In genomic region chr16:2513405-2514332, GRCh38 we compare ENCODE assay signal across 8 cellular contexts. TPM values are rescaled to one million over a fixed set of nuclear protein-coding genes. Genes with fewer than 3 reads are reported as not detected.
DNase-seq lines count a peak whose midpoint lies in the region; ATAC-seq, FAIRE-seq and TF ChIP-seq lines count a peak whose summit lies in the region.

Gene ATP6V0C, plus strand, starts transcription at chr16:2513952. Its CDS starts 152 bp downstream, at chr16:2514104.

- TF ChIP-seq CTCF in H1 (IDR thresholded peaks at IDR 0.05; ENCODE audit: control extremely low read depth in 1 of 3, insufficient read depth in 1 of 3, low read depth in 1 of 3, low read length in 3 of 3): no peak

- ATAC-seq in GM21360 (IDR thresholded peaks at IDR 0.05; ENCODE audit: unreplicated experiment): peak; percentile 63

- no peak within 1 kb of the TSS for H2AFZ ChIP-seq in H1 (ENCODE audit: low read length)

- H3K79me1 ChIP-seq in H1 (ENCODE audit: low read depth, low read length) (peaks cover 17% of the 10 kb centered on the region), mesendoderm (ENCODE audit: low read length) (peaks cover 17% of the 10 kb centered on the region)

- no peak within 1 kb of the TSS for H3K14ac ChIP-seq in H1 (ENCODE audit: insufficient read length)

- H4K8ac ChIP-seq in H1 (ENCODE audit: extremely low read depth, insufficient read depth, low read length): peak within 1 kb of the TSS; percentile 98; the same call in 1 of the 2 replicates
- peak within 1 kb of the TSS; percentile 43 for H4K8ac ChIP-seq in mesendoderm (ENCODE audit: low read depth, low read length)

- peak within 1 kb of the TSS; percentile 78 for H2BK5ac ChIP-seq in H1 (ENCODE audit: low read depth, low read length)
- H2BK5ac ChIP-seq in mesendoderm (ENCODE audit: low read length): no peak within 1 kb of the TSS

- no peak within 1 kb of the TSS for H2AK5ac ChIP-seq in H1 (ENCODE audit: low read depth, low read length)
- no peak within 1 kb of the TSS for H2AK5ac ChIP-seq in mesendoderm (ENCODE audit: low read length)

- no peaks in the 10 kb centered on the region for H3K36me3 ChIP-seq in H1 (ENCODE audit: control insufficient read depth in 2 of 4, insufficient read depth in 4 of 4, low read length in 3 of 4)
- no peaks in the 10 kb centered on the region for H3K36me3 ChIP-seq in mesendoderm (ENCODE audit: control insufficient read depth, insufficient read depth, low read length)

- no peak within 1 kb of the TSS for H2BK20ac ChIP-seq in H1 (ENCODE audit: low read length)

- H3K4me1 ChIP-seq in H1 (replicated peaks in 1 of 4; ENCODE audit: control insufficient read depth in 3 of 4, insufficient read depth in 4 of 4, low read length in 3 of 4): peaks cover 4 to 37% (median 22%) of the 10 kb centered on the region in 4 experiments
- H3K4me1 ChIP-seq in mesendoderm (ENCODE audit: control insufficient read depth, low read depth, low read length): peaks cover 2% of the 10 kb centered on the region

- peaks cover 8% of the 10 kb centered on the region; the same call in 1 of the 2 replicates for H3K23me2 ChIP-seq in H1 (ENCODE audit: low read depth, low read length)

- CTCF ChIA-PET in H1 (lab: Charles Lee; ENCODE audit: partially characterized antibody): interaction anchor here (1.3 to 1.6 kb wide), 2 partner anchors 16 to 28 kb away, joined by 3 to 7 read pairs; no protein-coding TSS in a partner anchor

- peak in 1 of 2 experiments; percentile 90; a peak in 2 of 3 replicates for TF ChIP-seq EP300 in H1 (IDR thresholded peaks at IDR 0.05; ENCODE audit: borderline replicate concordance in 1 of 2, low read depth in 2 of 2, low read length in 2 of 2)

- H3K27me3 ChIP-seq in H1 (replicated peaks in 1 of 4; ENCODE audit: control insufficient read depth in 3 of 4, extremely low read depth in 1 of 4, insufficient read depth in 3 of 4, low read length in 3 of 4) (peaks cover 0 to 3% (median 0%) of the 10 kb centered on the region in 4 experiments; a peak in 2 of 7 replicates), mesendoderm (ENCODE audit: insufficient read depth, low read length, poor library complexity) (no peaks in the 10 kb centered on the region)

- H3K27ac ChIP-seq in H1 (ENCODE audit: low read depth, low read length) (peak within 1 kb of the TSS; percentile 99), mesendoderm (ENCODE audit: low read depth, low read length) (peak within 1 kb of the TSS; percentile 94)

- peak within 1 kb of the TSS; percentile 79 for H4K91ac ChIP-seq in H1 (replicated peaks; ENCODE audit: insufficient read length, low read length)

- TF ChIP-seq RAD21 in H1 (IDR thresholded peaks at IDR 0.05 in 1 of 2, conservative IDR thresholded peaks at IDR 0.05 in 1 of 2; ENCODE audit: low read depth in 2 of 2, low read length in 2 of 2): no peak

- H3K9ac ChIP-seq in H1 (replicated peaks in 1 of 4; ENCODE audit: extremely low read depth in 1 of 4, low read depth in 3 of 4, low read length in 3 of 4) (peak within 1 kb of the TSS; percentile 89 to 97 (median 92)), mesendoderm (ENCODE audit: low read length) (peak within 1 kb of the TSS; percentile 89)

- no peak within 1 kb of the TSS for H2BK120ac ChIP-seq in H1 (replicated peaks; ENCODE audit: low read depth, low read length)
- H2BK120ac ChIP-seq in mesendoderm (ENCODE audit: low read depth, low read length): peak within 1 kb of the TSS; percentile 19

- peaks cover 23 to 33% of the 10 kb centered on the region in 2 experiments for H4K20me1 ChIP-seq in H1 (replicated peaks in 1 of 2; ENCODE audit: control insufficient read depth in 1 of 2, insufficient read depth in 2 of 2, low read length in 2 of 2)

- POLR2A ChIA-PET in H1 (lab: Charles Lee; ENCODE audit: partially characterized antibody): interaction anchor here (0.7 to 5.6 kb wide), 15 partner anchors 10 to 333 kb away, joined by 3 to 44 read pairs (median 4); partner anchors contain the start of genes CEMP1, PDPK1, TBC1D24 and TEDC2

- H3K4me2 ChIP-seq in H1 (ENCODE audit: insufficient read depth in 1 of 2, low read depth in 2 of 2, low read length in 2 of 2): peak within 1 kb of the TSS; percentile 85 to 90
- H3K4me2 ChIP-seq in mesendoderm (ENCODE audit: low read length): peak within 1 kb of the TSS; percentile 91

- H2BK15ac ChIP-seq in H1 (ENCODE audit: low read length): no peak within 1 kb of the TSS
- no peak within 1 kb of the TSS for H2BK15ac ChIP-seq in mesendoderm (replicated peaks; ENCODE audit: low read depth)

- FAIRE-seq in H1 (lab: Jason Lieb, UNC): no peak

- DNase-seq in COLO668 (lab: John Stamatoyannopoulos, UW; ENCODE audit: unreplicated experiment) (peak; percentile 99), HT1080 (ENCODE audit: low read depth) (peak; percentile 75), H1 (ENCODE audit: low read depth in 1 of 2, low spot score in 2 of 2) (peak; percentile 80 to 96), mesendoderm (peak; percentile 93)
- DNase-seq in NK-92 treated with Interleukin-12 subunit alpha and Interleukin-12 subunit beta, amount 100 ng/mL, for 24 hours (lab: John Stamatoyannopoulos, UW): peak; percentile 94
- DNase-seq in activated CD8-positive, alpha-beta memory T cell treated with anti-CD3 and anti-CD28 coated beads for 4 hours (ENCODE audit: low read depth in 2 of 2): peak; percentile 81 to 82
- peak; percentile 85 for DNase-seq in stimulated activated CD8-positive, alpha-beta memory T cell treated with anti-CD3 and anti-CD28 coated beads, Interleukin-12 subunit alpha, Interleukin-12 subunit beta, amount 100 ng/mL, for 4 hours (ENCODE audit: low read depth)

- H3K4me3 ChIP-seq in H1 (ENCODE audit: extremely low read depth in 1 of 4, insufficient read depth in 2 of 4, low read depth in 3 of 4, low read length in 4 of 4): peak within 1 kb of the TSS; percentile 77 to 99 (median 84)
- H3K4me3 ChIP-seq in mesendoderm (ENCODE audit: low read length): peak within 1 kb of the TSS; percentile 73

- peak in 1 of 2 experiments; percentile 95; a peak in 2 of 3 replicates for TF ChIP-seq POLR2A in H1 (IDR thresholded peaks at IDR 0.05; ENCODE audit: control extremely low read depth in 1 of 2, low read depth in 2 of 2, low read length in 2 of 2)

- H3K18ac ChIP-seq in H1 (ENCODE audit: extremely low read depth, low read length) (peak within 1 kb of the TSS; percentile 85), mesendoderm (ENCODE audit: low read length) (peak within 1 kb of the TSS; percentile 83)

- H3K23ac ChIP-seq in H1 (ENCODE audit: insufficient read length) (no peak within 1 kb of the TSS), mesendoderm (ENCODE audit: low read length) (peak within 1 kb of the TSS; percentile 15)

- WGBS in H1 (ENCODE audit: extremely low coverage in 1 of 2, insufficient coverage in 1 of 2, insufficient read length in 1 of 2, insufficient replicate concordance in 2 of 2, low coverage in 1 of 2, low lambda C conversion rate in 2 of 2, missing lambda C conversion rate in 1 of 2), 2 experiments: 1% methylated on average over 41 of the region's 122 CpGs; no CpG with 5 or more reads in 1 of the 2 experiments
- WGBS in mesendoderm (ENCODE audit: extremely low coverage, insufficient coverage, low lambda C conversion rate): no CpG with 5 or more reads among the region's 122 CpGs

- H3K79me2 ChIP-seq in H1 (ENCODE audit: control insufficient read depth in 1 of 2, insufficient read depth in 2 of 2, low read length in 2 of 2) (peaks cover 26 to 47% of the 10 kb centered on the region in 2 experiments), mesendoderm (ENCODE audit: control insufficient read depth, insufficient read depth, low read length) (peaks cover 47% of the 10 kb centered on the region)

- peak within 1 kb of the TSS; percentile 96 for H2BK12ac ChIP-seq in H1 (ENCODE audit: low read depth, low read length)

- no peaks in the 10 kb centered on the region for H3K9me3 ChIP-seq in H1 (ENCODE audit: insufficient read depth in 2 of 2, low read depth in 1 of 2, low read length in 1 of 2)

- H3K4ac ChIP-seq in H1 (replicated peaks; ENCODE audit: insufficient read length, low read depth, low read length) (peak within 1 kb of the TSS; percentile 39), mesendoderm (ENCODE audit: low read depth, low read length) (peak within 1 kb of the TSS; percentile 84)

- H3K56ac ChIP-seq in H1 (replicated peaks; ENCODE audit: insufficient read length, low read depth, low read length) (peak within 1 kb of the TSS; percentile 71), mesendoderm (ENCODE audit: low read length) (peak within 1 kb of the TSS; percentile 98)

- H4K5ac ChIP-seq in H1 (ENCODE audit: insufficient read length, low read depth, low read length): peak within 1 kb of the TSS; percentile 73
- H4K5ac ChIP-seq in mesendoderm (ENCODE audit: low read length): no peak within 1 kb of the TSS

TF ChIP-seq in H1, 55 proteins besides CTCF, POLR2A, EP300 and RAD21 (continues in another document):
- TF ChIP-seq KDM4A (IDR thresholded peaks at IDR 0.05; ENCODE audit: low read depth, low read length, severe bottlenecking) (peak; percentile 81), SIRT6 (IDR thresholded peaks at IDR 0.05; ENCODE audit: low read length) (no peak), CHD1 (IDR thresholded peaks at IDR 0.05; ENCODE audit: low read depth, low read length) (peak; percentile 78; the same call in 1 of the 2 replicates), ZNF274 (IDR thresholded peaks at IDR 0.05; ENCODE audit: borderline replicate concordance, extremely low read depth, low read length) (no peak), EZH2 (IDR thresholded peaks at IDR 0.05; ENCODE audit: low read depth, low read length, severe bottlenecking) (no peak), RFX5 (IDR thresholded peaks at IDR 0.05; ENCODE audit: borderline replicate concordance, low read depth, low read length) (no peak), SRF (IDR thresholded peaks at IDR 0.05; ENCODE audit: low read depth, low read length) (no peak), TAF7 (optimal IDR thresholded peaks at IDR 0.05; ENCODE audit: borderline replicate concordance, low read depth, low read length) (peak; percentile 66), NANOG (IDR thresholded peaks at IDR 0.05; ENCODE audit: insufficient read depth, low read depth, low read length, poor library complexity, severe bottlenecking) (no peak), MAFK (IDR thresholded peaks at IDR 0.05; ENCODE audit: low read depth, low read length) (no peak)

RNA-seq across cellular contexts. Expression of gene ATP6V0C, which starts in this region (rescaled TPM):
- 35.8 and 147 TPM in 2 replicates for total RNA-seq in HT1080 (2014; rRNA removed; shearing (Covaris generic))
- 379 and 398 TPM in 2 replicates for polyA plus RNA-seq in HT1080 (2015; cell fraction: cytosol; rRNA removed)
- polyA plus RNA-seq in HT1080 (2015; cell fraction: nucleus; rRNA removed): 138 and 144 TPM in 2 replicates
- 176 and 199 TPM in 2 replicates for total RNA-seq in H1 (2021; fragmentation: NEBNext Ultra II Directional; extraction: Animal tissue kit (Norgen Biotek cat#: 25700))
- 125 and 218 TPM in 2 replicates for polyA plus RNA-seq in H1 (2011; rRNA removed)
- polyA plus RNA-seq in H1 (2011; cell fraction: cytosol; rRNA removed): 35.7 TPM
- 80.2 TPM for polyA plus RNA-seq in H1 (2011; cell fraction: nucleus; rRNA removed)
- 161 to 288 TPM (median 238 TPM) in 4 replicates for polyA plus RNA-seq in H1 (2012, experiment 1 of 2)
- 371 TPM for polyA plus RNA-seq in H1 (2012, experiment 2 of 2)
- 359 TPM for polyA plus RNA-seq in H1 (2013, experiment 1 of 2)
- 478 TPM for polyA plus RNA-seq in H1 (2013, experiment 2 of 2)
- polyA minus RNA-seq in H1 (2011; rRNA and poly(A)+ RNA removed): 15.2 and 20.3 TPM in 2 replicates
- polyA minus RNA-seq in H1 (2011; cell fraction: cytosol; rRNA and poly(A)+ RNA removed): 225 TPM
- polyA minus RNA-seq in H1 (2011; cell fraction: nucleus; rRNA and poly(A)+ RNA removed): 36.2 TPM
- 279 TPM for polyA plus RNA-seq in mesendoderm (2013, experiment 1 of 2)
- 280 TPM for polyA plus RNA-seq in mesendoderm (2013, experiment 2 of 2)

Comparison
In these comparisons a context has a peak if more than half of its experiments do, and no peak if none do; other contexts are left out.
1. Peak in every context shown above with its lines: DNase-seq, ATAC-seq, H3K4me3 ChIP-seq and H3K27ac ChIP-seq.